8 cellular contexts compared by ENCODE assay signal in the genomic region with DNA sequence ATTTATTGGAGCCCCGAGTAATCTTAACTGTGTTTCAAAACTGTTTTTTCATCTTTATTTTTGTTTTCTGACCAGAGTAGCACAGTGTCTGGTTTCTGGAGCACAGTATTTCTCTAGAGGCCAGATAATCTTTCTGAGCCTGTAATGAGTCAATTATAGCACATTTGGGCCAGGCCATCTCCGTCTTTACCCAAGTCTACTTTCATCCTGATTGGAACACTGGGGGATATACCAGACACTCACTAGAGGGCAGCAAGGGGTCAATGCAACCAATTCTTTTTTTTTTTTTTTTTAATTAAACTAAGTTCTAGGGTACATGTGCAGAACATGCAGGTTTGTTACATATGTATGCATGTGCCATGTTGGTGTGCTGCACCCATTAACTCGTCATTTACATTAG.
A peak's percentile ranks its signal among the peaks of the same experiment; 100 is the strongest.
DNase-seq lines count a peak whose midpoint lies in the region; ATAC-seq, FAIRE-seq and TF ChIP-seq lines count a peak whose summit lies in the region.

No MANE protein-coding gene starts in this region.

- H3K4me1 ChIP-seq in kidney (ENCODE audit: control insufficient read depth in 1 of 2, insufficient read depth in 1 of 2, low read depth in 1 of 2, low read length in 2 of 2), result no peaks in the 10 kb centered on the region

- no peaks in the 10 kb centered on the region for H3K4me1 Mint-ChIP-seq in natural killer cell

- H3K36me3 ChIP-seq in WERI-Rb-1, result no peaks in the 10 kb centered on the region
- no peaks in the 10 kb centered on the region for H3K36me3 ChIP-seq in kidney (ENCODE audit: control insufficient read depth in 1 of 2, insufficient read depth in 2 of 2, low read length in 2 of 2)

- H3K4me3 Mint-ChIP-seq in natural killer cell, result no peak overlapping the region

- H3K36me3 Mint-ChIP-seq in natural killer cell, result no peaks in the 10 kb centered on the region

- H3K27me3 ChIP-seq in WERI-Rb-1 (ENCODE audit: insufficient read depth, low read depth, severe bottlenecking), result no peaks in the 10 kb centered on the region

- peaks cover 5 to 6% of the 10 kb centered on the region in 2 donors for H3K9me3 Mint-ChIP-seq in natural killer cell

- FAIRE-seq in kidney (lab: Jason Lieb, UNC), result no peak

- intact Hi-C loops in kidney (cut with DNase I) (no loop called here), natural killer cell (cut with micrococcal nuclease) (no loop called here)

- no peaks in the 10 kb centered on the region for H3K27me3 Mint-ChIP-seq in natural killer cell (ENCODE audit: low read depth in 2 of 2)

- no peaks in the 10 kb centered on the region for H3K9me3 ChIP-seq in WERI-Rb-1 (ENCODE audit: severe bottlenecking)
- no peaks in the 10 kb centered on the region for H3K9me3 ChIP-seq in kidney (ENCODE audit: control insufficient read depth in 1 of 2, low read length in 2 of 2)

- DNase-seq in COLO829 (ENCODE audit: low spot score), result peak; percentile 29
- DNase-seq in WERI-Rb-1, result peak; percentile 30
- DNase-seq in kidney, result no peak
- no peak for DNase-seq in natural killer cell
- no peak for DNase-seq in NCI-H2029 treated with DMSO at 0.1 percent for 48 hours (lab: John Stamatoyannopoulos, UW)

- H3K27ac ChIP-seq in WERI-Rb-1 (no peak overlapping the region), kidney (ENCODE audit: low read depth in 2 of 2, low read length in 2 of 2) (no peak overlapping the region)

- peak; percentile 33; the same call in 1 of the 2 replicates for TF ChIP-seq CTCF in WERI-Rb-1 (IDR thresholded peaks at IDR 0.05; ENCODE audit: low read depth, low read length)
- TF ChIP-seq CTCF in kidney (IDR thresholded peaks at IDR 0.05; ENCODE audit: borderline replicate concordance, extremely low read depth, insufficient read depth), result peak; percentile 51
- TF ChIP-seq CTCF in natural killer cell (IDR thresholded peaks at IDR 0.05), result no peak

- H3K4me3 ChIP-seq in WERI-Rb-1 (ENCODE audit: low read depth, low read length) (no peak overlapping the region), kidney (ENCODE audit: low read length in 2 of 2) (no peak overlapping the region)

- ATAC-seq in HG02642 (IDR thresholded peaks at IDR 0.05; ENCODE audit: poor library complexity, unreplicated experiment), result peak; percentile 50
- no peak for ATAC-seq in natural killer cell
- ATAC-seq in GM21381 (IDR thresholded peaks at IDR 0.05; ENCODE audit: unreplicated experiment), result no peak
- no peak for ATAC-seq in GM18519 (IDR thresholded peaks at IDR 0.05; ENCODE audit: low FRiP score, unreplicated experiment)

- H3K9ac ChIP-seq in kidney (ENCODE audit: low read length in 2 of 2), result no peak overlapping the region

- no peak overlapping the region for H3K27ac Mint-ChIP-seq in natural killer cell

Comparison
In these comparisons a context has a peak if more than half of its experiments do, and no peak if none do; other contexts are left out.
1. DNase-seq: peak in COLO829 (single experiment) and WERI-Rb-1 (single experiment); none in kidney (single experiment), natural killer cell (single experiment) and NCI-H2029 treated with DMSO at 0.1 percent for 48 hours (single experiment).